23 cellular contexts compared by ENCODE assay signal in the genomic region with DNA sequence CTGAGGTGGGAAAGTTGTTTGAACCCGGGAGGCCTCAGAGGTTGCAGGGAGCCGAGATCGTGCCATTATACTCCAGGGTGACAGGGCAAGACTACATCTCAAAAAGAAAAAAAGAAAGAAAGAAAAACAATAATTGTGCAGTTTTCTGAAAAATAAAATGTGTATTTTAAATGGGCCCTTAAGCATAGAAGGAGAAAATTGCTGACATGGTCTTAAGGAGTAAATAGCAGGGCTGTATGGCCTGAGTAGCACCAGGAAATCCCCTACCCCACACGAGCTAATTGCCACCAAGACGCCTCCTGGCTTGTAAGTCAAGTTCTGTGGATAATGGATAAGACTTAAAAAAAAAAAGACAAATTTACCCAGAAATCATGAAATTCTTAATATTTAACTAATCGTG.
DNase-seq lines count a peak whose midpoint lies in the region; ATAC-seq, FAIRE-seq and TF ChIP-seq lines count a peak whose summit lies in the region.
"Had no signal": no experiment of that assay in that cellular context is flagged by ENCODE, and none has a peak within 500 bp of the region (broad histone marks: within the 10 kb centered on the region; RNA-seq: fewer than 3 reads in every experiment).

No MANE protein-coding gene starts in this region.

- no peak overlapping the region for H2AK9ac ChIP-seq in IMR-90 (replicated peaks; ENCODE audit: low read depth, low read length, poor library complexity)

- H3K79me1 ChIP-seq in IMR-90 (ENCODE audit: low read depth in 1 of 2, low read length in 2 of 2) = peaks cover 0 to 48% of the 10 kb centered on the region in 2 experiments; a peak in 2 of 4 replicates

- H2BK120ac ChIP-seq in IMR-90 (ENCODE audit: low read depth, low read length) = peak overlapping the region; percentile 97

- peak overlapping the region; percentile 56; the same call in 1 of the 2 replicates for H3K18ac ChIP-seq in IMR-90 (ENCODE audit: low read depth, low read length)

- intact Hi-C loops in HepG2 (cut with micrococcal nuclease; ENCODE audit: unreplicated experiment) = loop anchor here (10.0 kb wide), 1 partner anchor 1575 kb away; no protein-coding TSS in a partner anchor
- intact Hi-C loops in right lobe of liver (cut with DNase I) = no loop called here
- intact Hi-C loops in IMR-90 (cut with micrococcal nuclease) = loop anchor here (5.0 to 10.0 kb wide), 5 partner anchors 162 to 1985 kb away; partner anchors contain the start of gene LYPD1
- intact Hi-C loops in CD4-positive, alpha-beta memory T cell (cut with micrococcal nuclease) = no loop called here

- ATAC-seq in HepG2 (no peak), right lobe of liver (no peak), IMR-90 (ENCODE audit: low read depth) (no peak)
- ATAC-seq: CD8-positive, alpha-beta T cell had no signal

- H3K23ac ChIP-seq in IMR-90 (ENCODE audit: low read depth, low read length) = no peak overlapping the region

- H3K4me1 ChIP-seq in HepG2 (ENCODE audit: insufficient read depth, low read length) (no peaks in the 10 kb centered on the region), right lobe of liver (no peaks in the 10 kb centered on the region), IMR-90 (ENCODE audit: control insufficient read depth, insufficient read depth, low read length) (peaks cover 38% of the 10 kb centered on the region), osteoblast (ENCODE audit: insufficient read depth, low read length) (peaks cover 46% of the 10 kb centered on the region)
- H3K4me1 ChIP-seq in CD4-positive, alpha-beta memory T cell (ENCODE audit: insufficient read depth, low read length) = no peaks in the 10 kb centered on the region
- H3K4me1 ChIP-seq: BLaER1, Caco-2 had no signal

- H2BK5ac ChIP-seq in IMR-90 (ENCODE audit: low read depth, low read length, poor library complexity, severe bottlenecking) = peak overlapping the region; percentile 51

- H3K4me3 ChIP-seq in HepG2 (replicated peaks in 1 of 3; ENCODE audit: insufficient read depth in 1 of 3, low read depth in 2 of 3, low read length in 3 of 3) (no peak overlapping the region), right lobe of liver (no peak overlapping the region), IMR-90 (ENCODE audit: insufficient read depth, low read depth, low read length) (no peak overlapping the region), SK-N-MC (no peak overlapping the region), osteoblast (ENCODE audit: insufficient read depth, low read length) (no peak overlapping the region)
- no peak overlapping the region for H3K4me3 ChIP-seq in CD4-positive, alpha-beta memory T cell (ENCODE audit: low read length in 2 of 2)
- H3K4me3 ChIP-seq: BLaER1 had no signal

- H3K4me2 ChIP-seq in HepG2 (ENCODE audit: low read depth, low read length) (no peak overlapping the region), IMR-90 (ENCODE audit: low read depth, low read length) (no peak overlapping the region), osteoblast (ENCODE audit: insufficient read depth, low read length) (no peak overlapping the region)
- H3K4me2 ChIP-seq: BLaER1 had no signal

- no peak for DNase-seq in HepG2 (ENCODE audit: low spot score)
- no peak for DNase-seq in right lobe of liver
- DNase-seq in IMR-90 = no peak
- DNase-seq in SK-N-MC (ENCODE audit: low read depth, low spot score) = no peak
- no peak for DNase-seq in osteoblast (ENCODE audit: insufficient read length, low spot score, missing footprints)
- no peak for DNase-seq in NCI-H2227 (lab: John Stamatoyannopoulos, UW; ENCODE audit: unreplicated experiment)
- DNase-seq in CD4-positive, alpha-beta memory T cell = no peak
- DNase-seq in SK-N-DZ (ENCODE audit: low spot score) = no peak
- DNase-seq: ACHN; BE2C; C1 segment of cervical spinal cord; Caco-2; Calu3; CD4-positive, CD25-positive, alpha-beta regulatory T cell; CD8-positive, alpha-beta T cell; DMS79 treated with DMSO at 0.1 percent for 48 hours; GF-D8 had no signal

- H3K36me3 ChIP-seq in HepG2 (replicated peaks in 1 of 2; ENCODE audit: control insufficient read depth in 1 of 2, insufficient read depth in 2 of 2, low read length in 2 of 2) = no peaks in the 10 kb centered on the region
- no peaks in the 10 kb centered on the region for H3K36me3 ChIP-seq in right lobe of liver
- H3K36me3 ChIP-seq in IMR-90 (ENCODE audit: control insufficient read depth, insufficient read depth, low read length) = no peaks in the 10 kb centered on the region
- no peaks in the 10 kb centered on the region for H3K36me3 ChIP-seq in SK-N-MC (ENCODE audit: insufficient read depth, low read length)
- no peaks in the 10 kb centered on the region for H3K36me3 ChIP-seq in osteoblast (ENCODE audit: insufficient read depth, low read length)
- no peaks in the 10 kb centered on the region for H3K36me3 ChIP-seq in CD4-positive, alpha-beta memory T cell (ENCODE audit: insufficient read depth, low read length)
- H3K36me3 ChIP-seq: BE2C, BLaER1 had no signal

- TF ChIP-seq POLR2A in HepG2 (IDR thresholded peaks at IDR 0.05; ENCODE audit: insufficient read depth in 1 of 2, low read depth in 2 of 2, low read length in 2 of 2) = no peak
- no peak for TF ChIP-seq POLR2A in right lobe of liver (IDR thresholded peaks at IDR 0.05)
- no peak for TF ChIP-seq POLR2A in IMR-90 (IDR thresholded peaks at IDR 0.05; ENCODE audit: low read depth, low read length)

- CTCF ChIA-PET in HepG2 (lab: Yijun Ruan, JAX; ENCODE audit: low intra/inter-chr PET ratio, low total read pairs) (no interaction called here), IMR-90 (lab: Yijun Ruan, JAX) (no interaction called here)
- CTCF ChIA-PET in CD4-positive, alpha-beta memory T cell (lab: Charles Lee; ENCODE audit: partially characterized antibody) = interaction anchor here (2.3 kb wide), 1 partner anchor 10 kb away, joined by 7 read pairs; no protein-coding TSS in a partner anchor

- H3K56ac ChIP-seq in IMR-90 (ENCODE audit: extremely low read depth, insufficient read depth, low read length) = no peak overlapping the region

- H2BK15ac ChIP-seq in IMR-90 (ENCODE audit: low read depth, low read length) = peak overlapping the region; percentile 61; the same call in 1 of the 3 replicates

- H3K27me3 ChIP-seq in HepG2 (ENCODE audit: control insufficient read depth in 1 of 2, insufficient read depth in 2 of 2, low read length in 2 of 2) (no peaks in the 10 kb centered on the region), right lobe of liver (no peaks in the 10 kb centered on the region), IMR-90 (ENCODE audit: control insufficient read depth, insufficient read depth, low read length) (no peaks in the 10 kb centered on the region), osteoblast (ENCODE audit: insufficient read depth, low read length) (no peaks in the 10 kb centered on the region)
- H3K27me3 ChIP-seq in CD4-positive, alpha-beta memory T cell (ENCODE audit: insufficient read depth, low read length) = no peaks in the 10 kb centered on the region
- H3K27me3 ChIP-seq: BE2C, BLaER1 had no signal

- peak overlapping the region; percentile 62; the same call in 1 of the 2 replicates for H3K14ac ChIP-seq in IMR-90 (replicated peaks; ENCODE audit: low read depth, low read length)

- 37% methylated on average over 6 of the region's 6 CpGs for WGBS in HepG2 (ENCODE audit: low lambda C conversion rate)
- 87% methylated on average over 5 of the region's 6 CpGs for WGBS in right lobe of liver (ENCODE audit: insufficient coverage, low coverage, low lambda C conversion rate, missing lambda C conversion rate)
- WGBS in IMR-90 (ENCODE audit: extremely low coverage in 2 of 2, insufficient read length in 1 of 2), 2 experiments = no CpG with 5 or more reads among the region's 6 CpGs

- H3K9ac ChIP-seq in HepG2 (ENCODE audit: insufficient read depth, low read depth, low read length) = no peak overlapping the region
- no peak overlapping the region for H3K9ac ChIP-seq in IMR-90 (ENCODE audit: low read depth, low read length)
- no peak overlapping the region for H3K9ac ChIP-seq in SK-N-MC (ENCODE audit: insufficient read length)
- H3K9ac ChIP-seq: BLaER1 had no signal

- peaks cover 39% of the 10 kb centered on the region for H3K9me1 ChIP-seq in IMR-90 (ENCODE audit: insufficient read depth, low read length)

- TF ChIP-seq CTCF in HepG2 (CRISPR knock-in tag; IDR thresholded peaks at IDR 0.05) (no peak), right lobe of liver (IDR thresholded peaks at IDR 0.05) (no peak), IMR-90 (conservative IDR thresholded peaks at IDR 0.05; ENCODE audit: low read depth, low read length) (no peak), osteoblast (IDR thresholded peaks at IDR 0.05; ENCODE audit: extremely low read depth, low read depth, low read length) (no peak)

- peak overlapping the region; percentile 97 for H4K91ac ChIP-seq in IMR-90 (ENCODE audit: insufficient read depth, low read depth, low read length)

- POLR2A ChIA-PET in HepG2 (lab: Yijun Ruan, JAX) (no interaction called here), IMR-90 (lab: Charles Lee; ENCODE audit: unreplicated experiment) (no interaction called here)
- POLR2A ChIA-PET in CD4-positive, alpha-beta memory T cell (lab: Charles Lee; ENCODE audit: partially characterized antibody) = no interaction called here

- no peak overlapping the region for H2AFZ ChIP-seq in HepG2 (ENCODE audit: low read length)
- no peak overlapping the region for H2AFZ ChIP-seq in IMR-90 (replicated peaks; ENCODE audit: low read length, poor library complexity)
- no peak overlapping the region for H2AFZ ChIP-seq in osteoblast (ENCODE audit: low read length)

- peak overlapping the region; percentile 84 to 90; a peak in 3 of 4 replicates for H4K8ac ChIP-seq in IMR-90 (ENCODE audit: low read depth in 2 of 2, low read length in 2 of 2)

- H3K9me3 ChIP-seq in HepG2 (ENCODE audit: low read length) (no peaks in the 10 kb centered on the region), right lobe of liver (no peaks in the 10 kb centered on the region), IMR-90 (ENCODE audit: control insufficient read depth, insufficient read depth, low read length) (peaks cover 3% of the 10 kb centered on the region), SK-N-MC (ENCODE audit: low read depth, low read length) (no peaks in the 10 kb centered on the region), osteoblast (ENCODE audit: low read depth, low read length) (no peaks in the 10 kb centered on the region)
- H3K9me3 ChIP-seq in CD4-positive, alpha-beta memory T cell (ENCODE audit: control insufficient read depth in 1 of 2, low read length in 2 of 2) = no peaks in the 10 kb centered on the region
- H3K9me3 ChIP-seq: BE2C, BLaER1, Caco-2 had no signal

- no peak overlapping the region for H3K4me3 Mint-ChIP-seq in CD4-positive, alpha-beta memory T cell
- H3K4me3 Mint-ChIP-seq: CD14-positive monocyte; CD4-positive, CD25-positive, alpha-beta regulatory T cell; CD8-positive, alpha-beta T cell had no signal

- H2BK20ac ChIP-seq in IMR-90 (ENCODE audit: low read depth, low read length) = peak overlapping the region; percentile 90

- in situ Hi-C loops in HepG2 (cut with HindIII; ENCODE audit: extremely low pct_ligation_motif_present, low pct_unique_long_range_greater_than_20kb) = loop anchor here (5.0 to 10.0 kb wide), 2 partner anchors 317 to 1185 kb away; no protein-coding TSS in a partner anchor
- in situ Hi-C loops in IMR-90 (cut with MboI; ENCODE audit: low sequenced_read_pairs) = loop anchor here (5.0 to 25.0 kb wide), 2 partner anchors 277 to 1177 kb away; partner anchors contain the start of gene LYPD1

- H3K4me1 Mint-ChIP-seq in CD4-positive, alpha-beta memory T cell = peaks cover 3 to 7% (median 6%) of the 10 kb centered on the region in 4 donors
- H3K4me1 Mint-ChIP-seq: CD14-positive monocyte had no signal

- TF ChIP-seq RAD21 in HepG2 (CRISPR knock-in tag; IDR thresholded peaks at IDR 0.05) (no peak), IMR-90 (IDR thresholded peaks at IDR 0.05; ENCODE audit: low read length) (no peak)

- peak overlapping the region; percentile 81 for H2AK5ac ChIP-seq in IMR-90 (ENCODE audit: low read depth, low read length)

- H3K27ac Mint-ChIP-seq in CD4-positive, alpha-beta memory T cell = no peak overlapping the region
- H3K27ac Mint-ChIP-seq: CD4-positive, CD25-positive, alpha-beta regulatory T cell; CD8-positive, alpha-beta T cell had no signal

- dilution Hi-C loops in IMR-90 (cut with HindIII; ENCODE audit: low sequenced_read_pairs, unreplicated experiment) = no loop called here

- TF ChIP-seq EP300 in HepG2 (IDR thresholded peaks at IDR 0.05; ENCODE audit: low read depth in 2 of 2, low read length in 2 of 2) (no peak), HepG2 (CRISPR knock-in tag; IDR thresholded peaks at IDR 0.05; ENCODE audit: borderline replicate concordance) (no peak)

- no peak overlapping the region for H3K27ac ChIP-seq in HepG2 (ENCODE audit: extremely low read length, insufficient read depth, low read length)
- no peak overlapping the region for H3K27ac ChIP-seq in right lobe of liver
- H3K27ac ChIP-seq in IMR-90 (ENCODE audit: insufficient read depth, low read length) = no peak overlapping the region
- H3K27ac ChIP-seq in SK-N-MC = peak overlapping the region; percentile 89; the same call in 1 of the 2 replicates
- H3K27ac ChIP-seq in osteoblast (ENCODE audit: low read depth, low read length) = peak overlapping the region; percentile 7
- H3K27ac ChIP-seq in CD4-positive, alpha-beta memory T cell (ENCODE audit: low read depth, low read length) = no peak overlapping the region
- H3K27ac ChIP-seq: 22Rv1, BLaER1 had no signal

- H4K20me1 ChIP-seq in HepG2 (ENCODE audit: insufficient read depth, low read length) = no peaks in the 10 kb centered on the region
- no peaks in the 10 kb centered on the region for H4K20me1 ChIP-seq in IMR-90 (ENCODE audit: insufficient read depth, low read length)
- no peaks in the 10 kb centered on the region for H4K20me1 ChIP-seq in osteoblast (ENCODE audit: insufficient read depth, low read length)
- H4K20me1 ChIP-seq: BLaER1 had no signal

- BruUV-seq in HepG2 (replicated peaks; lab: Mats Ljungman, UMichigan) (no TSS peak), IMR-90 (replicated peaks; lab: Mats Ljungman, UMichigan) (no TSS peak)

- peaks cover 0 to 2% (median 0%) of the 10 kb centered on the region in 8 donors for H3K9me3 Mint-ChIP-seq in CD4-positive, alpha-beta memory T cell
- H3K9me3 Mint-ChIP-seq: CD14-positive monocyte; CD4-positive, CD25-positive, alpha-beta regulatory T cell; CD8-positive, alpha-beta T cell had no signal

- H3K36me3 Mint-ChIP-seq in CD4-positive, alpha-beta memory T cell = no peaks in the 10 kb centered on the region
- H3K36me3 Mint-ChIP-seq: CD14-positive monocyte; CD4-positive, CD25-positive, alpha-beta regulatory T cell; CD8-positive, alpha-beta T cell had no signal

- H3K27me3 Mint-ChIP-seq in CD4-positive, alpha-beta memory T cell = peaks cover 0 to 2% of the 10 kb centered on the region in 2 donors

- H3K79me2 ChIP-seq in HepG2 (ENCODE audit: insufficient read depth, low read length) = no peaks in the 10 kb centered on the region
- no peaks in the 10 kb centered on the region for H3K79me2 ChIP-seq in osteoblast (ENCODE audit: insufficient read depth, low read length)

- peak overlapping the region; percentile 96 for H3K4ac ChIP-seq in IMR-90 (ENCODE audit: low read depth, low read length)

- H4K5ac ChIP-seq in IMR-90 (ENCODE audit: low read depth, low read length) = no peak overlapping the region

- FAIRE-seq in HepG2 (lab: Jason Lieb, UNC) = no peak
- FAIRE-seq: D721Med, G401.6, GM12891 had no signal

Comparison
In these comparisons a context has a peak if more than half of its experiments do, and no peak if none do; other contexts are left out.
1. intact Hi-C loops: an anchor here in HepG2 (10.0 kb wide) and IMR-90 (5.0 to 10.0 kb wide); none called in right lobe of liver and CD4-positive, alpha-beta memory T cell.
2. H3K27ac ChIP-seq: peak in SK-N-MC (single experiment) and osteoblast (single experiment); none in HepG2 (single experiment), right lobe of liver (0 of 3), IMR-90 (single experiment) and CD4-positive, alpha-beta memory T cell (single experiment).